11 cellular contexts compared by ENCODE assay signal in genomic region chr1:107451735-107452134, GRCh38.
DNase-seq lines count a peak whose midpoint lies in the region; ATAC-seq lines count a peak whose summit lies in the region.
"Had no signal": no experiment of that assay in that cellular context is flagged by ENCODE, and none has a peak within 500 bp of the region (broad histone marks: within the 10 kb centered on the region; RNA-seq: fewer than 3 reads in every experiment).

No MANE protein-coding gene starts in this region.

- DNase-seq in RPMI8226 (peak; percentile 9), HuH-7 (ENCODE audit: low spot score) (no peak), Right ventricle myocardium inferior (ENCODE audit: missing footprints) (no peak), SIG-M5 treated with dmso at 0.1 percent for 504 hours (lab: John Stamatoyannopoulos, UW; ENCODE audit: unreplicated experiment) (no peak)
- no peak for DNase-seq in stimulated activated CD4-positive, alpha-beta T cell treated with anti-CD3 and anti-CD28 coated beads, Interleukin-4, amount 100 ng/mL, for 1 hour
- DNase-seq: CD8-positive, alpha-beta T cell; stimulated activated CD4-positive, alpha-beta T cell treated with anti-CD3 and anti-CD28 coated beads, Interleukin-1b, Interleukin-23, amount 100 ng/mL, for 48 hours; T-cell had no signal

- intact Hi-C loops in Right ventricle myocardium inferior (cut with DNase I) = no loop called here

- ATAC-seq in GM18517 (IDR thresholded peaks at IDR 0.05; ENCODE audit: unreplicated experiment) = peak; percentile 50
- peak; percentile 57 for ATAC-seq in GM21423 (IDR thresholded peaks at IDR 0.05; ENCODE audit: unreplicated experiment)
- ATAC-seq in HG03060 (IDR thresholded peaks at IDR 0.05; ENCODE audit: low read depth, unreplicated experiment) = peak; percentile 34
- ATAC-seq in Right ventricle myocardium inferior = no peak
- ATAC-seq: CD8-positive, alpha-beta T cell; T-cell had no signal
